ENCODE assay signal across 1 cellular context in genomic region chr2:149331023-149331400, GRCh38.
TF ChIP-seq lines count a peak whose summit lies in the region.

No MANE protein-coding gene starts in this region.

TF ChIP-seq in HepG2, 621 proteins besides CTCF, POLR2A, EP300 and RAD21 (continued from another document):
- TF ChIP-seq ZNF333 (CRISPR knock-in tag; IDR thresholded peaks at IDR 0.05; ENCODE audit: borderline replicate concordance) (0 out of 2 replicates have a peak, but pooled peaks have one; percentile 22), EZH2 (conservative IDR thresholded peaks at IDR 0.05; ENCODE audit: low read depth, low read length) (peak; percentile 54; the same call in 1 of the 2 replicates), ZBTB34 (CRISPR knock-in tag; IDR thresholded peaks at IDR 0.05) (no peak), ZC3H4 (CRISPR knock-in tag; IDR thresholded peaks at IDR 0.05; ENCODE audit: borderline replicate concordance) (no peak), KAT2B (IDR thresholded peaks at IDR 0.05; ENCODE audit: borderline replicate concordance, low read depth, low read length) (no peak), ZNF792 (CRISPR knock-in tag; IDR thresholded peaks at IDR 0.05) (no peak), ZNF567 (CRISPR knock-in tag; IDR thresholded peaks at IDR 0.05; ENCODE audit: borderline replicate concordance) (no peak), NR2F1 (CRISPR knock-in tag; IDR thresholded peaks at IDR 0.05) (no peak), KDM5B (CRISPR knock-in tag; IDR thresholded peaks at IDR 0.05; ENCODE audit: borderline replicate concordance) (0 out of 2 replicates have a peak, but pooled peaks have one; percentile 24), ZNF337 (CRISPR knock-in tag; IDR thresholded peaks at IDR 0.05; ENCODE audit: borderline replicate concordance, low read depth) (no peak), THAP7 (CRISPR knock-in tag; IDR thresholded peaks at IDR 0.05) (0 out of 2 replicates have a peak, but pooled peaks have one; percentile 39), ZNF570 (CRISPR knock-in tag; IDR thresholded peaks at IDR 0.05; ENCODE audit: borderline replicate concordance) (no peak), ZFP36 (IDR thresholded peaks at IDR 0.05; ENCODE audit: borderline replicate concordance, low read depth, low read length, partially characterized antibody) (no peak), AHDC1 (CRISPR knock-in tag; IDR thresholded peaks at IDR 0.05; ENCODE audit: borderline replicate concordance) (no peak)
